Comparison of ENCODE assay signal across 14 cellular contexts in genomic region chr10:7795605-7796004, GRCh38. TPM values are rescaled to one million over a fixed set of nuclear protein-coding genes. Genes with fewer than 3 reads are reported as not detected.
DNase-seq lines count a peak whose midpoint lies in the region; ATAC-seq, FAIRE-seq and TF ChIP-seq lines count a peak whose summit lies in the region.
"Had no signal": no experiment of that assay in that cellular context is flagged by ENCODE, and none has a peak within 500 bp of the region (broad histone marks: within the 10 kb centered on the region; RNA-seq: fewer than 3 reads in every experiment).

No MANE protein-coding gene starts in this region.

- FAIRE-seq in HTR-8/SVneo (lab: Jason Lieb, UNC), result no peak

- H3K9me3 ChIP-seq in right atrium auricular region (no peaks in the 10 kb centered on the region), left lung (no peaks in the 10 kb centered on the region), SJCRH30 (replicated peaks) (no peaks in the 10 kb centered on the region)

- peaks cover 61% of the 10 kb centered on the region for H3K4me1 Mint-ChIP-seq in chondrocyte (ENCODE audit: low read depth)

- H3K27ac ChIP-seq in right atrium auricular region (peak overlapping the region in 1 of 2 donors; percentile 80), left lung (no peak overlapping the region), SJCRH30 (no peak overlapping the region)
- H3K27ac ChIP-seq: coronary artery had no signal

- peaks cover 0 to 54% of the 10 kb centered on the region in 2 donors for H3K4me1 ChIP-seq in right atrium auricular region
- peaks cover 3 to 43% of the 10 kb centered on the region in 2 donors for H3K4me1 ChIP-seq in left lung
- H3K4me1 ChIP-seq in SJCRH30, result peaks cover 7% of the 10 kb centered on the region

- peak overlapping the region; percentile 38 for H3K27ac Mint-ChIP-seq in chondrocyte (ENCODE audit: unreplicated experiment)

- H3K27me3 Mint-ChIP-seq in chondrocyte (ENCODE audit: low read depth), result no peaks in the 10 kb centered on the region

- no peaks in the 10 kb centered on the region for H3K9me3 Mint-ChIP-seq in chondrocyte (ENCODE audit: low read depth)
- H3K9me3 Mint-ChIP-seq: WTC11 had no signal

- H3K36me3 Mint-ChIP-seq in chondrocyte (ENCODE audit: low read depth), result peaks cover 21% of the 10 kb centered on the region

- H3K4me3 Mint-ChIP-seq in chondrocyte (ENCODE audit: unreplicated experiment), result no peak overlapping the region
- H3K4me3 Mint-ChIP-seq: WTC11 had no signal

- H3K36me3 ChIP-seq in right atrium auricular region (peaks cover 38% of the 10 kb centered on the region), left lung (peaks cover 0 to 47% of the 10 kb centered on the region in 2 donors), SJCRH30 (peaks cover 27% of the 10 kb centered on the region)

- DNase-seq in Right ventricle myocardium superior (no peak), right atrium auricular region (ENCODE audit: low spot score) (no peak), chondrocyte (ENCODE audit: low spot score) (no peak), left lung (no peak), SJCRH30 (no peak), HTR-8/SVneo (ENCODE audit: insufficient read length, low spot score) (no peak)
- DNase-seq: NCI-H1048, NCI-H446 treated with DMSO at 0.1 percent for 48 hours, retina, SHP77 treated with DMSO at 0.1 percent for 48 hours had no signal

- ATAC-seq in Right ventricle myocardium superior (ENCODE audit: poor library complexity) (peak; percentile 80), left lung (peak; percentile 92), HG03565 (IDR thresholded peaks at IDR 0.05; ENCODE audit: unreplicated experiment) (no peak), HG03378 (IDR thresholded peaks at IDR 0.05; ENCODE audit: unreplicated experiment) (no peak)
- ATAC-seq: WTC11 had no signal

- H3K27me3 ChIP-seq in right atrium auricular region, result no peaks in the 10 kb centered on the region
- H3K27me3 ChIP-seq in left lung, result no peaks in the 10 kb centered on the region
- H3K27me3 ChIP-seq in SJCRH30, result no peaks in the 10 kb centered on the region

- H3K4me3 ChIP-seq in right atrium auricular region, result no peak overlapping the region
- no peak overlapping the region for H3K4me3 ChIP-seq in left lung
- no peak overlapping the region for H3K4me3 ChIP-seq in SJCRH30
- H3K4me3 ChIP-seq: coronary artery had no signal

- no peak for TF ChIP-seq CTCF in right atrium auricular region (IDR thresholded peaks at IDR 0.05)
- TF ChIP-seq CTCF in chondrocyte (IDR thresholded peaks at IDR 0.05), result no peak
- no peak for TF ChIP-seq CTCF in left lung (IDR thresholded peaks at IDR 0.05)

- intact Hi-C loops in Right ventricle myocardium superior (cut with DNase I) (no loop called here), left lung (cut with DNase I) (no loop called here)

RNA-seq across cellular contexts. Expression of gene ATP5F1C, which starts 7.6 kb away (rescaled TPM):
- total RNA-seq in Right ventricle myocardium superior (767 TPM), right atrium auricular region (100 to 1,000 TPM; 478 to 891 TPM), chondrocyte (136 to 157 TPM (median 136 TPM) in 3 replicates), left lung (100 to 1,000 TPM; 177 to 208 TPM)
- 195 and 197 TPM in 2 replicates for total RNA-seq in SJCRH30 (2014; rRNA removed; shearing (Covaris generic))

RNA-seq across cellular contexts. Expression of gene KIN, which starts 7.8 kb away (rescaled TPM):
- total RNA-seq in Right ventricle myocardium superior (6.9 TPM), right atrium auricular region (1 to 10 TPM; 3.0 to 5.1 TPM), chondrocyte (11.3 to 15.6 TPM (median 14.2 TPM) in 3 replicates), left lung (10 to 100 TPM in 1 of 2 donors, 1 to 10 TPM in 1; 9.3 to 10.4 TPM)
- total RNA-seq in SJCRH30 (2014; rRNA removed; shearing (Covaris generic)), result 10.8 and 14.6 TPM in 2 replicates

RNA-seq across cellular contexts. Expression of gene TAF3, which starts 22.7 kb away (rescaled TPM):
- total RNA-seq in Right ventricle myocardium superior, result 10.4 TPM
- 1 to 10 TPM; 4.6 to 6.1 TPM for total RNA-seq in right atrium auricular region
- total RNA-seq in chondrocyte, result 6.2 to 8.6 TPM (median 7.2 TPM) in 3 replicates
- total RNA-seq in left lung, result 1 to 10 TPM; 7.0 to 8.1 TPM
- total RNA-seq in SJCRH30 (2014; rRNA removed; shearing (Covaris generic)), result 3.6 and 3.9 TPM in 2 replicates

Comparison
In these comparisons a context has a peak if more than half of its experiments do, and no peak if none do; other contexts are left out.
1. ATAC-seq: peak in Right ventricle myocardium superior (single experiment) and left lung (single experiment); none in HG03565 (single experiment) and HG03378 (single experiment).